In genomic region chr10:82161264-82161663, GRCh38 we compare ENCODE assay signal across 27 cellular contexts.
"Had no signal": no experiment of that assay in that cellular context is flagged by ENCODE, and none has a peak within 500 bp of the region (broad histone marks: within the 10 kb centered on the region; RNA-seq: fewer than 3 reads in every experiment).

No MANE protein-coding gene starts in this region.

- H3K27ac ChIP-seq: stomach, suprapubic skin, testis, thoracic aorta, thyroid gland, tibial artery, tibial nerve, transverse colon, upper lobe of left lung, upper lobe of right lung, uterus, vagina had no signal

- H3K36me3 ChIP-seq: stomach, suprapubic skin, thoracic aorta, thyroid gland, tibial artery, tibial nerve, transverse colon, upper lobe of left lung, upper lobe of right lung, uterus, vagina had no signal

- FAIRE-seq: urothelium cell line had no signal

- H3K27me3 ChIP-seq: stomach, suprapubic skin, testis, thyroid gland, tibial artery, tibial nerve, transverse colon, upper lobe of left lung, upper lobe of right lung, uterus, vagina had no signal

- H3K4me3 ChIP-seq: stomach, suprapubic skin, testis, thoracic aorta, thyroid gland, tibial artery, tibial nerve, transverse colon, upper lobe of left lung, upper lobe of right lung, uterus, vagina had no signal

- DNase-seq: stimulated activated CD4-positive, alpha-beta T cell treated with anti-CD3 and anti-CD28 coated beads, Interleukin-2, amount 100 ng/mL, for 48 hours; stimulated activated CD4-positive, alpha-beta T cell treated with anti-CD3 and anti-CD28 coated beads, Interleukin-4, amount 100 ng/mL, for 1 hour; stimulated activated CD4-positive, alpha-beta T cell treated with anti-CD3 and anti-CD28 coated beads, Interleukin-4, amount 100 ng/mL, for 24 hours; stimulated activated CD4-positive, alpha-beta T cell treated with anti-CD3 and anti-CD28 coated beads, Interleukin-4, amount 100 ng/mL, for 4 hours; stimulated activated CD8-positive, alpha-beta memory T cell treated with anti-CD3 and anti-CD28 coated beads, Interleukin-4, amount 100 ng/mL, for 48 hours; stimulated activated naive B cell treated with anti-CD40 and anti-IgM and Interleukin-4, amounts not matched to agents 10 μg/mL and 1 μg/mL and 100 μg/mL, for 72 hours; stimulated activated naive CD4-positive, alpha-beta T cell; stimulated activated naive CD4-positive, alpha-beta T cell treated with Interleukin-2 at 50 U/mL for 16 hours; stimulated activated naive CD8-positive, alpha-beta T cell treated with anti-CD3 and anti-CD28 coated beads, Interleukin-15, amount 100 ng/mL, for 72 hours; stimulated activated naive CD8-positive, alpha-beta T cell treated with anti-CD3 and anti-CD28 coated beads, Interleukin-15, Interleukin-2, amounts not matched to agents 100 U/mL and 50 U/mL, for 24 hours; stomach; substantia nigra; testis; thyroid gland; tibial artery; transverse colon; trophoblast cell; upper lobe of left lung; upper lobe of right lung; uterus had no signal

- H3K9me3 ChIP-seq: stomach, suprapubic skin, testis, thoracic aorta, thyroid gland, tibial artery, transverse colon, upper lobe of left lung, upper lobe of right lung, uterus, vagina had no signal

- H3K4me1 ChIP-seq: stomach, suprapubic skin, testis, tibial artery, tibial nerve, transverse colon, upper lobe of left lung, upper lobe of right lung, uterus, vagina had no signal

- ATAC-seq: stimulated activated effector memory CD8-positive, alpha-beta T cell treated with anti-CD3 and anti-CD28 coated beads, Interleukin-12 subunit alpha, Interleukin-12 subunit beta, amount 100 ng/mL, for 72 hours; stimulated activated memory B cell treated with anti-CD40 and anti-IgM and Interleukin-4, amounts not matched to agents 10 μg/mL and 1 μg/mL and 100 μg/mL, for 72 hours; stimulated activated naive B cell treated with anti-CD40 and anti-IgM and Interleukin-4, amounts not matched to agents 10 μg/mL and 1 μg/mL and 100 μg/mL, for 72 hours; stimulated activated naive CD8-positive, alpha-beta T cell treated with anti-CD3 and anti-CD28 coated beads, Interleukin-15, amount 100 ng/mL, for 72 hours; stimulated activated naive CD8-positive, alpha-beta T cell treated with anti-CD3 and anti-CD28 coated beads, Interleukin-15, Interleukin-2, amounts not matched to agents 100 U/mL and 50 U/mL, for 24 hours; upper lobe of right lung had no signal
